Comparison of ENCODE assay signal across 24 cellular contexts in genomic region chr6:4645713-4646356, GRCh38.
DNase-seq lines count a peak whose midpoint lies in the region; ATAC-seq, FAIRE-seq and TF ChIP-seq lines count a peak whose summit lies in the region.
"Had no signal": no experiment of that assay in that cellular context is flagged by ENCODE, and none has a peak within 500 bp of the region (broad histone marks: within the 10 kb centered on the region; RNA-seq: fewer than 3 reads in every experiment).

No MANE protein-coding gene starts in this region.

- CTCF ChIA-PET in HEK293T (lab: Yijun Ruan, JAX): no interaction called here
- CTCF ChIA-PET in K562 (lab: Yijun Ruan, JAX; ENCODE audit: low intra/inter-chr PET ratio): no interaction called here

- no peak for FAIRE-seq in K562 (lab: Jason Lieb, UNC)
- no peak for FAIRE-seq in GM12891 (lab: Jason Lieb, UNC)
- FAIRE-seq: colon, GM19239, RCC 7860 had no signal

- DNase-seq in HEK293T (ENCODE audit: extremely low spot score): peak; percentile 30
- DNase-seq in K562 (ENCODE audit: extremely low read depth in 1 of 4, low spot score in 3 of 4): peak in 2 of 4 experiments; percentile 32 to 65
- no peak for DNase-seq in foreskin keratinocyte
- no peak for DNase-seq in retinal pigment epithelial cell (ENCODE audit: low read depth)
- DNase-seq in NK-92 treated with Interleukin-12 subunit alpha and Interleukin-12 subunit beta, amount 100 ng/mL, for 24 hours (lab: John Stamatoyannopoulos, UW): no peak
- no peak for DNase-seq in GM12891 (ENCODE audit: insufficient read length, low spot score)
- DNase-seq: activated CD4-positive, alpha-beta T cell treated with anti-CD3 and anti-CD28 coated beads, Interleukin-2, amount 10 ng/mL, durations not matched to agents 7 days and 5 days; activated naive CD8-positive, alpha-beta T cell treated with anti-CD3 and anti-CD28 coated beads, Interleukin-2, amount 10 ng/mL, durations not matched to agents 7 days and 5 days; CD8-positive, alpha-beta memory T cell; DMS79 treated with DMSO at 0.1 percent for 48 hours; effector memory CD8-positive, alpha-beta T cell; heart left ventricle; NCI-H2081 treated with DMSO at 0.1 percent for 48 hours; NCI-H446 treated with DMSO at 0.1 percent for 48 hours; psoas muscle; SJCRH30; stimulated activated CD4-positive, alpha-beta T cell treated with anti-CD3 and anti-CD28 coated beads, Interleukin-2, amount 100 ng/mL, for 48 hours; stimulated activated naive CD4-positive, alpha-beta T cell; T-helper 2 cell had no signal

- WGBS in K562 (ENCODE audit: insufficient coverage, low coverage, missing lambda C conversion rate): 37% methylated on average over 5 of the region's 5 CpGs

- H3K27ac ChIP-seq in K562 (ENCODE audit: extremely low read depth, low read depth, low read length): no peak overlapping the region
- H3K27ac ChIP-seq in foreskin keratinocyte: peak overlapping the region; percentile 58
- H3K27ac ChIP-seq: heart left ventricle, psoas muscle, SJCRH30 had no signal

- ATAC-seq in K562 (peak; percentile 75), foreskin keratinocyte (no peak), GM21528 (IDR thresholded peaks at IDR 0.05; ENCODE audit: low FRiP score, unreplicated experiment) (no peak)
- ATAC-seq: effector memory CD8-positive, alpha-beta T cell; heart left ventricle; psoas muscle had no signal

- peaks cover 0 to 3% of the 10 kb centered on the region in 2 experiments; a peak in 2 of 5 replicates for H3K27me3 ChIP-seq in K562 (ENCODE audit: control insufficient read depth in 2 of 2, insufficient read depth in 2 of 2, low read length in 2 of 2)
- H3K27me3 ChIP-seq in foreskin keratinocyte: no peaks in the 10 kb centered on the region
- H3K27me3 ChIP-seq: SJCRH30 had no signal

- H3K4me1 ChIP-seq in K562 (replicated peaks in 1 of 2; ENCODE audit: control insufficient read depth in 2 of 2, insufficient read depth in 2 of 2, low read length in 2 of 2) (peaks cover 6 to 7% of the 10 kb centered on the region in 2 experiments; a peak in 4 of 5 replicates), foreskin keratinocyte (peaks cover 27% of the 10 kb centered on the region)
- H3K4me1 ChIP-seq: psoas muscle, SJCRH30 had no signal

- TF ChIP-seq RAD21 in K562 (CRISPR knock-in tag; conservative IDR thresholded peaks at IDR 0.05 in 1 of 2, IDR thresholded peaks at IDR 0.05 in 1 of 2): peak in 1 of 2 experiments; percentile 49; a peak in 1 of 4 replicates

- no TSS peak for BruUV-seq in K562 (replicated peaks; lab: Mats Ljungman, UMichigan)

- H3K9ac ChIP-seq in K562 (ENCODE audit: insufficient read depth in 1 of 2, low read depth in 2 of 2, low read length in 2 of 2): no peak overlapping the region

- no peak for TF ChIP-seq POLR2A in K562 (conservative IDR thresholded peaks at IDR 0.05)
- TF ChIP-seq POLR2A in GM12891 (IDR thresholded peaks at IDR 0.05; ENCODE audit: low read depth, low read length): no peak

- H3K9me1 ChIP-seq in K562 (ENCODE audit: control insufficient read depth, insufficient read depth, low read length): no peaks in the 10 kb centered on the region

- no peaks in the 10 kb centered on the region for H4K20me1 ChIP-seq in K562 (replicated peaks; ENCODE audit: control insufficient read depth, insufficient read depth, low read length)

- no peak for TF ChIP-seq EP300 in K562 (IDR thresholded peaks at IDR 0.05; ENCODE audit: low read length)

- H3K4me3 ChIP-seq in K562 (no peak overlapping the region), retinal pigment epithelial cell (ENCODE audit: low read length) (no peak overlapping the region)
- H3K4me3 ChIP-seq: heart left ventricle, psoas muscle, SJCRH30, skin epidermis had no signal

- POLR2A ChIA-PET in HEK293T (lab: Yijun Ruan, JAX) (no interaction called here), K562 (lab: Yijun Ruan, JAX) (interaction anchor here (0.5 to 3.0 kb wide), 2 partner anchors 9 to 291 kb away, joined by 3 to 19 read pairs; no protein-coding TSS in a partner anchor)

- H3K36me3 ChIP-seq in K562 (ENCODE audit: control insufficient read depth, insufficient read depth, low read length): no peaks in the 10 kb centered on the region
- H3K36me3 ChIP-seq: heart left ventricle, SJCRH30 had no signal

- TF ChIP-seq CTCF in K562 (IDR thresholded peaks at IDR 0.05 in 2 of 3, conservative IDR thresholded peaks at IDR 0.05 in 1 of 3; ENCODE audit: insufficient read depth in 2 of 3, low read depth in 1 of 3, low read length in 3 of 3) (peak; percentile 38 to 55 (median 45); a peak in 5 of 6 replicates), foreskin keratinocyte (conservative IDR thresholded peaks at IDR 0.05) (peak; percentile 14), retinal pigment epithelial cell (conservative IDR thresholded peaks at IDR 0.05; ENCODE audit: low read depth, low read length) (peak; percentile 6)

- no peaks in the 10 kb centered on the region for H3K79me2 ChIP-seq in K562 (ENCODE audit: control insufficient read depth, insufficient read depth, low read length)

- no peak overlapping the region for H3K4me2 ChIP-seq in K562 (ENCODE audit: insufficient read depth, low read length)

- no peak overlapping the region for H2AFZ ChIP-seq in K562 (ENCODE audit: low read depth, low read length)

- in situ Hi-C loops in K562 (cut with MboI): no loop called here

- H3K9me3 ChIP-seq in K562 (replicated peaks; ENCODE audit: control insufficient read depth, insufficient read depth, low read depth, low read length): no peaks in the 10 kb centered on the region
- H3K9me3 ChIP-seq: psoas muscle, SJCRH30 had no signal

- intact Hi-C loops in K562 (cut with micrococcal nuclease): loop anchor here (5.0 kb wide), 1 partner anchor 201 kb away; no protein-coding TSS in a partner anchor

TF ChIP-seq in HEK293T, 16 proteins besides CTCF, POLR2A, EP300 and RAD21 (continues in another document):
- TF ChIP-seq PKNOX1 (IDR thresholded peaks at IDR 0.05): no peak
- no peak for TF ChIP-seq ELF4 (IDR thresholded peaks at IDR 0.05)
- no peak for TF ChIP-seq LEF1 (IDR thresholded peaks at IDR 0.05; ENCODE audit: borderline replicate concordance)
- TF ChIP-seq CTBP1 (IDR thresholded peaks at IDR 0.05; ENCODE audit: borderline replicate concordance): no peak
- no peak for TF ChIP-seq BHLHE40 (IDR thresholded peaks at IDR 0.05; ENCODE audit: borderline replicate concordance)
- TF ChIP-seq TARDBP (IDR thresholded peaks at IDR 0.05): no peak
- TF ChIP-seq SUZ12 (IDR thresholded peaks at IDR 0.05): no peak
- no peak for TF ChIP-seq ZNF384 (IDR thresholded peaks at IDR 0.05)
- TF ChIP-seq L3MBTL2 (conservative IDR thresholded peaks at IDR 0.05): no peak
- TF ChIP-seq FOXK2 (IDR thresholded peaks at IDR 0.05): no peak
- TF ChIP-seq SP1 (IDR thresholded peaks at IDR 0.05): no peak

TF ChIP-seq in K562, 482 proteins besides CTCF, POLR2A, EP300 and RAD21 (continues in another document):
- TF ChIP-seq SREBF1 (IDR thresholded peaks at IDR 0.05; ENCODE audit: borderline replicate concordance, low read depth, low read length): no peak
- no peak for TF ChIP-seq IRF2 (CRISPR knock-in tag; IDR thresholded peaks at IDR 0.05)
- peak; percentile 17 for TF ChIP-seq CTCFL (IDR thresholded peaks at IDR 0.05; ENCODE audit: borderline replicate concordance, insufficient read depth, low read depth, low read length, poor library complexity, severe bottlenecking)

TF ChIP-seq in GM12891, 5 proteins besides CTCF, POLR2A, EP300 and RAD21:
- TF ChIP-seq POLR2AphosphoS5 (IDR thresholded peaks at IDR 0.05; ENCODE audit: low read depth, low read length) (no peak), SPI1 (IDR thresholded peaks at IDR 0.05; ENCODE audit: low read depth, low read length) (no peak), PAX5 (IDR thresholded peaks at IDR 0.05; ENCODE audit: insufficient read depth, low read length, severe bottlenecking) (no peak), POU2F2 (IDR thresholded peaks at IDR 0.05; ENCODE audit: low read depth, low read length) (no peak), TAF1 (IDR thresholded peaks at IDR 0.05; ENCODE audit: low read depth, low read length) (no peak)
